ENCODE assay signal across 8 cellular contexts in genomic region chr2:64017811-64018714, GRCh38. TPM values are rescaled to one million over a fixed set of nuclear protein-coding genes. Genes with fewer than 3 reads are reported as not detected.
DNase-seq lines count a peak whose midpoint lies in the region; ATAC-seq and TF ChIP-seq lines count a peak whose summit lies in the region.

No MANE protein-coding gene starts in this region.

- H3K27me3 Mint-ChIP-seq in activated naive CD8-positive, alpha-beta T cell treated with anti-CD3 and anti-CD28 coated beads, Interleukin-2, amount 50 U/mL, for 24 hours: no peaks in the 10 kb centered on the region

- peaks cover 54% of the 10 kb centered on the region for H3K4me1 Mint-ChIP-seq in activated naive CD8-positive, alpha-beta T cell treated with anti-CD3 and anti-CD28 coated beads, Interleukin-2, amount 50 U/mL, for 24 hours

- H3K27ac Mint-ChIP-seq in activated naive CD8-positive, alpha-beta T cell treated with anti-CD3 and anti-CD28 coated beads, Interleukin-2, amount 50 U/mL, for 24 hours: peak overlapping the region; percentile 99

- H3K4me1 ChIP-seq in right atrium auricular region: peaks cover 0 to 41% of the 10 kb centered on the region in 2 donors

- H3K4me3 ChIP-seq in GM08714 (ENCODE audit: low read length) (peak overlapping the region; percentile 94), right atrium auricular region (peak overlapping the region; percentile 71 to 81)

- ATAC-seq in activated naive CD8-positive, alpha-beta T cell treated with anti-CD3 and anti-CD28 coated beads, Interleukin-2, amount 50 U/mL, for 24 hours: no peak
- ATAC-seq in GM18873 (IDR thresholded peaks at IDR 0.05; ENCODE audit: low FRiP score, unreplicated experiment): no peak
- ATAC-seq in HG02610 (IDR thresholded peaks at IDR 0.05; ENCODE audit: unreplicated experiment): no peak

- TF ChIP-seq CTCF in 22Rv1 (IDR thresholded peaks at IDR 0.05): no peak
- TF ChIP-seq CTCF in right atrium auricular region (IDR thresholded peaks at IDR 0.05): no peak

- no peaks in the 10 kb centered on the region for H3K27me3 ChIP-seq in right atrium auricular region

- H3K36me3 Mint-ChIP-seq in activated naive CD8-positive, alpha-beta T cell treated with anti-CD3 and anti-CD28 coated beads, Interleukin-2, amount 50 U/mL, for 24 hours (ENCODE audit: low read depth): no peaks in the 10 kb centered on the region

- H3K27ac ChIP-seq in 22Rv1: peak overlapping the region; percentile 85
- H3K27ac ChIP-seq in right atrium auricular region: peak overlapping the region; percentile 96 to 97

- H3K9me3 Mint-ChIP-seq in activated naive CD8-positive, alpha-beta T cell treated with anti-CD3 and anti-CD28 coated beads, Interleukin-2, amount 50 U/mL, for 24 hours: no peaks in the 10 kb centered on the region

- DNase-seq in NCI-H2171 treated with DMSO at 0.1 percent for 48 hours (lab: John Stamatoyannopoulos, UW): peak; percentile 56
- no peak for DNase-seq in activated naive CD8-positive, alpha-beta T cell treated with anti-CD3 and anti-CD28 coated beads, Interleukin-2, amount 50 U/mL, for 24 hours
- no peak for DNase-seq in right atrium auricular region (ENCODE audit: low spot score)
- DNase-seq in retina: peak; percentile 72

- no peaks in the 10 kb centered on the region for H3K9me3 ChIP-seq in right atrium auricular region

- H3K36me3 ChIP-seq in right atrium auricular region: no peaks in the 10 kb centered on the region

- H3K4me3 Mint-ChIP-seq in activated naive CD8-positive, alpha-beta T cell treated with anti-CD3 and anti-CD28 coated beads, Interleukin-2, amount 50 U/mL, for 24 hours: peak overlapping the region; percentile 99

RNA-seq across cellular contexts. Expression of gene VPS54, which starts 1.2 kb away (rescaled TPM):
- total RNA-seq in right atrium auricular region: 10 to 100 TPM; 10.9 to 12.5 TPM

Comparison
In these comparisons a context has a peak if more than half of its experiments do, and no peak if none do; other contexts are left out.
1. DNase-seq: peak in NCI-H2171 treated with DMSO at 0.1 percent for 48 hours (single experiment) and retina (single experiment); none in activated naive CD8-positive, alpha-beta T cell treated with anti-CD3 and anti-CD28 coated beads, Interleukin-2, amount 50 U/mL, for 24 hours (single experiment) and right atrium auricular region (single experiment).